In genomic region chr17:76714822-76715461, GRCh38 we compare ENCODE assay signal across 9 cellular contexts. TPM values are rescaled to one million over a fixed set of nuclear protein-coding genes. Genes with fewer than 3 reads are reported as not detected.
DNase-seq lines count a peak whose midpoint lies in the region; ATAC-seq and TF ChIP-seq lines count a peak whose summit lies in the region.
"Had no signal": no experiment of that assay in that cellular context is flagged by ENCODE, and none has a peak within 500 bp of the region (broad histone marks: within the 10 kb centered on the region; RNA-seq: fewer than 3 reads in every experiment).

No MANE protein-coding gene starts in this region.

- TF ChIP-seq CTCF in RWPE1 (conservative IDR thresholded peaks at IDR 0.05; ENCODE audit: low read depth), result peak; percentile 90

- DNase-seq in NK-92 treated with Interleukin-12 subunit alpha and Interleukin-12 subunit beta, amount 100 ng/mL, for 24 hours (lab: John Stamatoyannopoulos, UW), result peak; percentile 29
- no peak for DNase-seq in NK-92 (lab: John Stamatoyannopoulos, UW; ENCODE audit: unreplicated experiment)
- DNase-seq in RWPE1 (ENCODE audit: low spot score), result no peak
- DNase-seq in activated naive CD4-positive, alpha-beta T cell (lab: John Stamatoyannopoulos, UW), result peak; percentile 49 to 74 (median 70)
- DNase-seq in Right ventricle myocardium inferior (ENCODE audit: missing footprints), result peak; percentile 83
- DNase-seq in retina, result peak; percentile 52

- POLR2A ChIA-PET in RWPE1 (lab: Yijun Ruan, JAX; ENCODE audit: low non-redundant PET), result no interaction called here

- CTCF ChIA-PET in RWPE1 (lab: Yijun Ruan, JAX), result interaction anchor here (0.6 kb wide), 2 partner anchors 28 to 318 kb away, joined by 3 to 4 read pairs; no protein-coding TSS in a partner anchor

- intact Hi-C loops in Right ventricle myocardium inferior (cut with DNase I), result loop anchor here (2.0 to 5.0 kb wide), 4 partner anchors 26 to 158 kb away; no protein-coding TSS in a partner anchor

- ATAC-seq in Right ventricle myocardium inferior (peak; percentile 5), GM19395 (IDR thresholded peaks at IDR 0.05; ENCODE audit: unreplicated experiment) (no peak), HG03139 (IDR thresholded peaks at IDR 0.05; ENCODE audit: unreplicated experiment) (no peak)
- ATAC-seq: left colon had no signal

- peak overlapping the region; percentile 88 for H3K27ac ChIP-seq in RWPE1

RNA-seq across cellular contexts. Expression of gene MXRA7, which starts 4.2 kb away (rescaled TPM):
- total RNA-seq in Right ventricle myocardium inferior, result 375 TPM

RNA-seq across cellular contexts. Expression of gene JMJD6, which starts 11.5 kb away (rescaled TPM):
- total RNA-seq in Right ventricle myocardium inferior, result 62.8 TPM

RNA-seq across cellular contexts. Expression of gene METTL23, which starts 11.7 kb away (rescaled TPM):
- 17.3 TPM for total RNA-seq in Right ventricle myocardium inferior

RNA-seq across cellular contexts. Expression of gene SRSF2, which starts 22.2 kb away (rescaled TPM):
- total RNA-seq in Right ventricle myocardium inferior, result 74.0 TPM

RNA-seq across cellular contexts. Expression of gene MFSD11, which starts 23.0 kb away (rescaled TPM):
- total RNA-seq in Right ventricle myocardium inferior, result 20.8 TPM

Comparison
In these comparisons a context has a peak if more than half of its experiments do, and no peak if none do; other contexts are left out.
1. DNase-seq: peak in NK-92 treated with Interleukin-12 subunit alpha and Interleukin-12 subunit beta, amount 100 ng/mL, for 24 hours (single experiment), activated naive CD4-positive, alpha-beta T cell (4 of 4), Right ventricle myocardium inferior (single experiment) and retina (single experiment); none in NK-92 (single experiment) and RWPE1 (single experiment).